ENCODE assay signal across 1 cellular context in the genomic region with DNA sequence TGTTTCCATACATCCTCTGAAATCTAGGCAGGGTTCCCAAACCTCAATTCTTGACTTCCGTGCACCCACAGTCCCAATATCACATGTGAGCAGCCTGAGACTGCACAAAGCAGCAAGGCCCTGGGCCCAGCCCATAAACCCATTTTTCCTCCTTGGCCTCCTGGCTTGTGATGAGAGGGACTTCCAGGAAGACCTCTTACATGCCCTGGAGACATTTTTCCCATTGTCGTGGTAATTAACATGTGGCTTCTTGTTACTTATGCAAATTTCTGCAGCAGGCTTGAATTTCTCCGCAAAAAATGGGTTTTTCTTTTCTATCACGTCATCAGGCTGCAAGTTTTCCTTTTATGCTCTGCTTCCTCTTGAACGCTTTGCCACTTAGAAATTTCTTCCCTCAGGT.
TF ChIP-seq lines count a peak whose summit lies in the region.

No MANE protein-coding gene starts in this region.

TF ChIP-seq in GM23338, 12 proteins besides CTCF, POLR2A, EP300 and RAD21 (continued from another document):
- TF ChIP-seq REST (IDR thresholded peaks at IDR 0.05; ENCODE audit: unreplicated experiment) (no peak), ZNF462 (CRISPR knock-in tag; IDR thresholded peaks at IDR 0.05) (peak; percentile 85)
